11 cellular contexts compared by ENCODE assay signal in genomic region chr18:60383865-60384264, GRCh38. TPM values are rescaled to one million over a fixed set of nuclear protein-coding genes. Genes with fewer than 3 reads are reported as not detected.
"Had no signal": no experiment of that assay in that cellular context is flagged by ENCODE, and none has a peak within 500 bp of the region (broad histone marks: within the 10 kb centered on the region; RNA-seq: fewer than 3 reads in every experiment).

No MANE protein-coding gene starts in this region.

- H2AFZ ChIP-seq: GM23248, GM23338 had no signal

- H3K4me3 ChIP-seq: GM23248, GM23338, HAP-1 had no signal

- ATAC-seq: GM23338, HCT116 had no signal

- H3K4me2 ChIP-seq: GM23338 had no signal

- H3K4me1 Mint-ChIP-seq: GM23338, H9 had no signal

- H3K27ac ChIP-seq: GM23248 had no signal

- DNase-seq: GM23248, GOT3, H7, H9, HCEC 1CT, HFFc6 had no signal

- H3K4me3 Mint-ChIP-seq: GM23338, H9, HFFc6 had no signal

- H3K27ac Mint-ChIP-seq: GM23338, H9, HFFc6 had no signal

- H3K9me3 ChIP-seq: HAP-1 had no signal

- H3K9ac ChIP-seq: GM23248 had no signal

- H3K9me3 Mint-ChIP-seq: GM23338, H9, HFFc6 had no signal

- H3K4me1 ChIP-seq: HAP-1 had no signal

- H3K36me3 ChIP-seq: HAP-1 had no signal

- FAIRE-seq: H1, H54 had no signal

RNA-seq across cellular contexts. Expression of gene MC4R, which starts 11.3 kb away (rescaled TPM):
- total RNA-seq: GM23338, H1, H9, HFFc6 had no signal
